In genomic region chr7:87316846-87317545, GRCh38 we compare ENCODE assay signal across 12 cellular contexts. TPM values are rescaled to one million over a fixed set of nuclear protein-coding genes. Genes with fewer than 3 reads are reported as not detected.
DNase-seq lines count a peak whose midpoint lies in the region; ATAC-seq and TF ChIP-seq lines count a peak whose summit lies in the region.
"Had no signal": no experiment of that assay in that cellular context is flagged by ENCODE, and none has a peak within 500 bp of the region (broad histone marks: within the 10 kb centered on the region; RNA-seq: fewer than 3 reads in every experiment).

No MANE protein-coding gene starts in this region.

- ATAC-seq in left lung (peak; percentile 27), natural killer cell (no peak), GM18873 (IDR thresholded peaks at IDR 0.05; ENCODE audit: low FRiP score, unreplicated experiment) (no peak)
- ATAC-seq in naive thymus-derived CD4-positive, alpha-beta T cell, result no peak

- no peaks in the 10 kb centered on the region for H3K4me1 ChIP-seq in left lung
- peaks cover 0 to 8% of the 10 kb centered on the region in 2 donors for H3K4me1 ChIP-seq in naive thymus-derived CD4-positive, alpha-beta T cell (ENCODE audit: control insufficient read depth in 2 of 2, insufficient read depth in 2 of 2, low read length in 2 of 2)
- H3K4me1 ChIP-seq: tibial artery had no signal

- H3K4me3 Mint-ChIP-seq in natural killer cell, result no peak overlapping the region
- peak overlapping the region in 1 of 10 donors; percentile 10 for H3K4me3 Mint-ChIP-seq in naive thymus-derived CD4-positive, alpha-beta T cell

- DNase-seq in AG09319 (ENCODE audit: extremely low read depth, low read depth) (peak; percentile 92), HT-29 (ENCODE audit: low spot score) (peak; percentile 24), astrocyte of the spinal cord (ENCODE audit: low read depth, low spot score) (peak; percentile 70), left lung (no peak), natural killer cell (no peak), SKM-1 (lab: John Stamatoyannopoulos, UW; ENCODE audit: unreplicated experiment) (no peak)
- no peak for DNase-seq in naive thymus-derived CD4-positive, alpha-beta T cell
- DNase-seq: effector CD4-positive, alpha-beta T cell; NCI-H1694 treated with DMSO at 0.1 percent for 48 hours; stimulated activated CD4-positive, alpha-beta T cell treated with anti-CD3 and anti-CD28 coated beads, Interleukin-2, amount 100 ng/mL, for 24 hours; tibial artery had no signal

- CTCF ChIA-PET in naive thymus-derived CD4-positive, alpha-beta T cell (lab: Charles Lee), result interaction anchor here (0.6 to 0.7 kb wide), 2 partner anchors 99 to 394 kb away, joined by 3 read pairs; no protein-coding TSS in a partner anchor

- H3K36me3 Mint-ChIP-seq in natural killer cell, result no peaks in the 10 kb centered on the region
- peaks cover 0 to 8% (median 4%) of the 10 kb centered on the region in 5 donors for H3K36me3 Mint-ChIP-seq in naive thymus-derived CD4-positive, alpha-beta T cell

- no peaks in the 10 kb centered on the region for H3K36me3 ChIP-seq in left lung
- no peaks in the 10 kb centered on the region for H3K36me3 ChIP-seq in naive thymus-derived CD4-positive, alpha-beta T cell (ENCODE audit: control insufficient read depth in 2 of 3, insufficient read depth in 3 of 3, low read length in 3 of 3)
- H3K36me3 ChIP-seq: tibial artery had no signal

- in situ Hi-C loops in astrocyte of the spinal cord (cut with HindIII; ENCODE audit: low sequenced_read_pairs), result no loop called here

- H3K27ac ChIP-seq in left lung, result peak overlapping the region; percentile 16 to 59
- no peak overlapping the region for H3K27ac ChIP-seq in naive thymus-derived CD4-positive, alpha-beta T cell (ENCODE audit: low read depth, low read length)
- H3K27ac ChIP-seq: tibial artery had no signal

- no peaks in the 10 kb centered on the region for H3K27me3 ChIP-seq in left lung
- no peaks in the 10 kb centered on the region for H3K27me3 ChIP-seq in naive thymus-derived CD4-positive, alpha-beta T cell (ENCODE audit: control insufficient read depth in 2 of 2, insufficient read depth in 2 of 2, low read length in 2 of 2)
- H3K27me3 ChIP-seq: tibial artery had no signal

- intact Hi-C loops in left lung (cut with DNase I) (loop anchor here in 1 of 2 donors (10.0 kb wide), 1 partner anchor 98 kb away; no protein-coding TSS in a partner anchor), natural killer cell (cut with micrococcal nuclease) (no loop called here)
- intact Hi-C loops in naive thymus-derived CD4-positive, alpha-beta T cell (cut with micrococcal nuclease), result loop anchor here in 1 of 2 donors (10.0 kb wide), 1 partner anchor 308 kb away; the partner anchor contains the start of gene RUNDC3B

- POLR2A ChIA-PET in naive thymus-derived CD4-positive, alpha-beta T cell (lab: Charles Lee), result interaction anchor here (0.6 kb wide), 1 partner anchor 558 kb away, joined by 6 read pairs; no protein-coding TSS in a partner anchor

- H3K27me3 Mint-ChIP-seq in natural killer cell (ENCODE audit: low read depth in 2 of 2), result no peaks in the 10 kb centered on the region
- H3K27me3 Mint-ChIP-seq in naive thymus-derived CD4-positive, alpha-beta T cell, result peaks cover 0 to 5% (median 0%) of the 10 kb centered on the region in 5 donors

- peaks cover 0 to 3% of the 10 kb centered on the region in 2 donors for H3K9me3 ChIP-seq in left lung
- H3K9me3 ChIP-seq in naive thymus-derived CD4-positive, alpha-beta T cell (ENCODE audit: control insufficient read depth in 2 of 3, low read length in 3 of 3), result no peaks in the 10 kb centered on the region
- H3K9me3 ChIP-seq: tibial artery had no signal

- H3K27ac Mint-ChIP-seq in natural killer cell, result no peak overlapping the region
- H3K27ac Mint-ChIP-seq in naive thymus-derived CD4-positive, alpha-beta T cell, result no peak overlapping the region

- H3K9me3 Mint-ChIP-seq in natural killer cell, result no peaks in the 10 kb centered on the region
- peaks cover 0 to 8% (median 0%) of the 10 kb centered on the region in 11 donors for H3K9me3 Mint-ChIP-seq in naive thymus-derived CD4-positive, alpha-beta T cell

- TF ChIP-seq CTCF in AG09319 (IDR thresholded peaks at IDR 0.05; ENCODE audit: low read depth, low read length) (no peak), astrocyte of the spinal cord (IDR thresholded peaks at IDR 0.05; ENCODE audit: low read depth, low read length) (no peak), left lung (IDR thresholded peaks at IDR 0.05) (no peak), natural killer cell (IDR thresholded peaks at IDR 0.05) (no peak)

- peaks cover 0 to 5% of the 10 kb centered on the region in 2 donors for H3K4me1 Mint-ChIP-seq in natural killer cell
- H3K4me1 Mint-ChIP-seq in naive thymus-derived CD4-positive, alpha-beta T cell, result peaks cover 0 to 15% (median 0%) of the 10 kb centered on the region in 7 donors

- no peak overlapping the region for H3K4me3 ChIP-seq in astrocyte of the spinal cord (ENCODE audit: low read depth, low read length)
- H3K4me3 ChIP-seq in left lung, result no peak overlapping the region
- no peak overlapping the region for H3K4me3 ChIP-seq in naive thymus-derived CD4-positive, alpha-beta T cell (ENCODE audit: low read length)
- H3K4me3 ChIP-seq: tibial artery had no signal

RNA-seq across cellular contexts. Expression of gene CROT, which starts 28.5 kb away (rescaled TPM):
- total RNA-seq in HT-29 (2014; rRNA removed; shearing (Covaris generic)), result 2.6 and 4.4 TPM in 2 replicates
- 10 to 100 TPM; 13.0 to 15.5 TPM for total RNA-seq in left lung
- 10 to 100 TPM; 17.5 to 19.0 (median 17.9) TPM for total RNA-seq in natural killer cell
- total RNA-seq in naive thymus-derived CD4-positive, alpha-beta T cell, result 10 to 100 TPM in 3 of 5 experiments, 1 to 10 TPM in 2; 7.7 to 15.2 (median 11.3) TPM
- polyA plus RNA-seq in naive thymus-derived CD4-positive, alpha-beta T cell, result 1 to 10 TPM; 5.6 to 5.7 TPM

Comparison
In these comparisons a context has a peak if more than half of its experiments do, and no peak if none do; other contexts are left out.
1. DNase-seq: peak in AG09319 (single experiment), HT-29 (single experiment) and astrocyte of the spinal cord (single experiment); none in left lung (0 of 2), natural killer cell (single experiment), naive thymus-derived CD4-positive, alpha-beta T cell (0 of 9) and SKM-1 (single experiment).